8 cellular contexts compared by ENCODE assay signal in genomic region chr1:225467193-225468020, GRCh38. TPM values are rescaled to one million over a fixed set of nuclear protein-coding genes. Genes with fewer than 3 reads are reported as not detected.
DNase-seq lines count a peak whose midpoint lies in the region; ATAC-seq and TF ChIP-seq lines count a peak whose summit lies in the region.

No MANE protein-coding gene starts in this region.

- no peaks in the 10 kb centered on the region for H3K9me3 Mint-ChIP-seq in CD4-positive, alpha-beta memory T cell

- CTCF ChIA-PET in CD4-positive, alpha-beta memory T cell (lab: Charles Lee; ENCODE audit: partially characterized antibody) = interaction anchor here (0.5 to 3.2 kb wide), 17 partner anchors 9 to 532 kb away, joined by 3 to 16 read pairs (median 5); partner anchors contain the start of genes SDE2 and SRP9

- H3K27ac ChIP-seq in CD4-positive, alpha-beta memory T cell (ENCODE audit: low read depth, low read length) = peak overlapping the region; percentile 84
- H3K27ac ChIP-seq in gastroesophageal sphincter = peak overlapping the region; percentile 7 to 77 (median 68)

- H3K4me3 Mint-ChIP-seq in CD4-positive, alpha-beta memory T cell = peak overlapping the region; percentile 90 to 94 (median 92)

- peak; percentile 96 for ATAC-seq in GM21515 (IDR thresholded peaks at IDR 0.05; ENCODE audit: unreplicated experiment)
- peak; percentile 57 for ATAC-seq in gastroesophageal sphincter

- DNase-seq in CD4-positive, alpha-beta memory T cell = peak; percentile 83 to 89 (median 85)
- DNase-seq in Kasumi-1 (lab: John Stamatoyannopoulos, UW) (peak; percentile 74 to 78), NCI-H1694 (lab: John Stamatoyannopoulos, UW) (no peak), inferior parietal cortex (ENCODE audit: extremely low spot score) (no peak)
- DNase-seq in activated CD8-positive, alpha-beta memory T cell treated with anti-CD3 and anti-CD28 coated beads for 24 hours = peak; percentile 92
- peak; percentile 56 to 60 for DNase-seq in stimulated activated CD4-positive, alpha-beta T cell treated with anti-CD3 and anti-CD28 coated beads, Interleukin-15, amount 100 ng/mL, for 1 hour (ENCODE audit: low read depth in 1 of 2, low spot score in 1 of 2)

- H3K27ac Mint-ChIP-seq in CD4-positive, alpha-beta memory T cell = peak overlapping the region; percentile 92 to 98 (median 97)

- POLR2A ChIA-PET in CD4-positive, alpha-beta memory T cell (lab: Charles Lee; ENCODE audit: partially characterized antibody) = interaction anchor here (0.7 to 4.3 kb wide), 24 partner anchors 9 to 958 kb away, joined by 3 to 209 read pairs (median 5); partner anchors contain the start of genes H3-3A, LBR, PARP1 and PYCR2

- peak in 1 of 2 donors; percentile 42 for TF ChIP-seq POLR2A in gastroesophageal sphincter (IDR thresholded peaks at IDR 0.05)

- no peaks in the 10 kb centered on the region for H3K9me3 ChIP-seq in CD4-positive, alpha-beta memory T cell (ENCODE audit: control insufficient read depth in 1 of 2, low read length in 2 of 2)
- no peaks in the 10 kb centered on the region for H3K9me3 ChIP-seq in gastroesophageal sphincter

- no peaks in the 10 kb centered on the region for H3K36me3 ChIP-seq in CD4-positive, alpha-beta memory T cell (ENCODE audit: insufficient read depth, low read length)
- no peaks in the 10 kb centered on the region for H3K36me3 ChIP-seq in gastroesophageal sphincter

- WGBS in gastroesophageal sphincter (ENCODE audit: low coverage in 1 of 2), 2 donors = 28 to 80% methylated on average over 2 to 5 of the region's 26 CpGs

- H3K27me3 ChIP-seq in CD4-positive, alpha-beta memory T cell (ENCODE audit: insufficient read depth, low read length) = no peaks in the 10 kb centered on the region
- no peaks in the 10 kb centered on the region for H3K27me3 ChIP-seq in gastroesophageal sphincter

- no peaks in the 10 kb centered on the region for H3K27me3 Mint-ChIP-seq in CD4-positive, alpha-beta memory T cell

- TF ChIP-seq CTCF in gastroesophageal sphincter (IDR thresholded peaks at IDR 0.05) = no peak

- TF ChIP-seq EP300 in gastroesophageal sphincter (IDR thresholded peaks at IDR 0.05) = no peak

- peak overlapping the region; percentile 74 to 85 for H3K4me3 ChIP-seq in CD4-positive, alpha-beta memory T cell (ENCODE audit: low read length in 2 of 2)
- H3K4me3 ChIP-seq in gastroesophageal sphincter = peak overlapping the region in 1 of 2 donors; percentile 35

- peaks cover 0 to 3% of the 10 kb centered on the region in 2 donors for H3K36me3 Mint-ChIP-seq in CD4-positive, alpha-beta memory T cell

- peaks cover 48% of the 10 kb centered on the region for H3K4me1 ChIP-seq in CD4-positive, alpha-beta memory T cell (ENCODE audit: insufficient read depth, low read length)
- H3K4me1 ChIP-seq in gastroesophageal sphincter = peaks cover 0 to 25% (median 5%) of the 10 kb centered on the region in 3 donors

- intact Hi-C loops in CD4-positive, alpha-beta memory T cell (cut with micrococcal nuclease) = loop anchor here (1.0 to 5.0 kb wide), 6 partner anchors 22 to 719 kb away; partner anchors contain the start of genes ACBD3, LBR, PYCR2 and SDE2

- H3K4me1 Mint-ChIP-seq in CD4-positive, alpha-beta memory T cell = peaks cover 27 to 63% (median 45%) of the 10 kb centered on the region in 4 donors

RNA-seq across cellular contexts. Expression of gene LBR, which starts 39.6 kb away (rescaled TPM):
- total RNA-seq in CD4-positive, alpha-beta memory T cell = 100 to 1,000 TPM; 138 to 150 TPM
- polyA plus RNA-seq in CD4-positive, alpha-beta memory T cell = 100 to 1,000 TPM; 106 to 121 TPM
- 100 to 1,000 TPM in 1 of 4 donors, 10 to 100 TPM in 3; 78.2 to 139 (median 92.8) TPM for total RNA-seq in gastroesophageal sphincter

Comparison
In these comparisons a context has a peak if more than half of its experiments do, and no peak if none do; other contexts are left out.
1. DNase-seq: peak in CD4-positive, alpha-beta memory T cell (5 of 5), Kasumi-1 (2 of 2), activated CD8-positive, alpha-beta memory T cell treated with anti-CD3 and anti-CD28 coated beads for 24 hours (single experiment) and stimulated activated CD4-positive, alpha-beta T cell treated with anti-CD3 and anti-CD28 coated beads, Interleukin-15, amount 100 ng/mL, for 1 hour (2 of 2); none in NCI-H1694 (single experiment) and inferior parietal cortex (single experiment).